Comparison of ENCODE assay signal across 11 cellular contexts in genomic region chr10:29585488-29585976, GRCh38. TPM values are rescaled to one million over a fixed set of nuclear protein-coding genes. Genes with fewer than 3 reads are reported as not detected.
DNase-seq lines count a peak whose midpoint lies in the region; TF ChIP-seq lines count a peak whose summit lies in the region.
"Had no signal": no experiment of that assay in that cellular context is flagged by ENCODE, and none has a peak within 500 bp of the region (broad histone marks: within the 10 kb centered on the region; RNA-seq: fewer than 3 reads in every experiment).

No MANE protein-coding gene starts in this region.

- H3K36me3 ChIP-seq in rectal smooth muscle tissue (ENCODE audit: control insufficient read depth, insufficient read depth, low read length), result no peaks in the 10 kb centered on the region

- DNase-seq in H9 (peak; percentile 78), NCI-H748 (lab: John Stamatoyannopoulos, UW; ENCODE audit: unreplicated experiment) (peak; percentile 71), fibroblast of gingiva (ENCODE audit: low read depth) (peak; percentile 53), NCI-H1048 (lab: John Stamatoyannopoulos, UW) (no peak), SIG-M5 (lab: John Stamatoyannopoulos, UW) (no peak), endothelial cell (ENCODE audit: low spot score) (no peak)
- no peak for DNase-seq in activated CD4-positive, alpha-beta T cell treated with anti-CD3 and anti-CD28 coated beads for 1 hour
- DNase-seq: activated CD4-positive, alpha-beta T cell treated with anti-CD3 and anti-CD28 coated beads for 36 hours; effector memory CD4-positive, alpha-beta T cell; stimulated activated CD4-positive, alpha-beta T cell treated with anti-CD3 and anti-CD28 coated beads, Interleukin-4, amount 100 ng/mL, for 1 hour had no signal

- H3T11ph ChIP-seq in H9 (ENCODE audit: low read length), result no peak overlapping the region

- no peak overlapping the region for H2BK120ac ChIP-seq in H9 (ENCODE audit: low read depth, low read length, poor library complexity, severe bottlenecking)

- H3K14ac ChIP-seq in H9 (ENCODE audit: insufficient read depth, low read length), result no peak overlapping the region

- no peak overlapping the region for H2BK15ac ChIP-seq in H9 (ENCODE audit: low read depth, low read length)

- no peak overlapping the region for H4K8ac ChIP-seq in H9 (replicated peaks; ENCODE audit: insufficient read length, low read depth, low read length)

- H3K27ac ChIP-seq in H9 (ENCODE audit: insufficient read length, low read depth, low read length) (no peak overlapping the region), rectal smooth muscle tissue (ENCODE audit: low read depth, low read length) (peak overlapping the region; percentile 73)

- H3K18ac ChIP-seq in H9 (ENCODE audit: insufficient read length, low read depth, low read length), result no peak overlapping the region

- no peak overlapping the region for H2BK20ac ChIP-seq in H9 (ENCODE audit: low read depth, low read length, poor library complexity, severe bottlenecking)

- no peak overlapping the region for H2BK12ac ChIP-seq in H9 (ENCODE audit: insufficient read length, low read depth, low read length)

- H3K9me3 ChIP-seq in H9 (ENCODE audit: control insufficient read depth, low read depth, low read length), result no peaks in the 10 kb centered on the region

- TF ChIP-seq CTCF in H9 (conservative IDR thresholded peaks at IDR 0.05) (peak; percentile 46; the same call in 2 of the 3 replicates), endothelial cell (IDR thresholded peaks at IDR 0.05; ENCODE audit: unreplicated experiment) (no peak)

- H3K4me3 Mint-ChIP-seq in H9 (peak overlapping the region in 1 of 2 experiments; percentile 33; a peak in 1 of 5 replicates), endothelial cell (ENCODE audit: unreplicated experiment) (no peak overlapping the region)
- H3K4me3 Mint-ChIP-seq: activated CD4-positive, alpha-beta T cell treated with anti-CD3 and anti-CD28 coated beads for 36 hours had no signal

- H3K79me1 ChIP-seq in H9 (ENCODE audit: insufficient read depth, low read depth, low read length, poor library complexity, severe bottlenecking), result no peaks in the 10 kb centered on the region

- no peak overlapping the region for H2BK5ac ChIP-seq in H9 (ENCODE audit: insufficient read length, low read length)

- no peak overlapping the region for H3K23ac ChIP-seq in H9 (ENCODE audit: insufficient read length, low read depth, low read length)

- no peak overlapping the region for H4K5ac ChIP-seq in H9 (ENCODE audit: insufficient read length, low read depth, low read length)

- H3K9ac ChIP-seq in H9 (ENCODE audit: extremely low read depth, insufficient read length, low read length), result no peak overlapping the region
- H3K9ac ChIP-seq in rectal smooth muscle tissue (ENCODE audit: low read length), result no peak overlapping the region

- H3K27me3 ChIP-seq in H9 (ENCODE audit: insufficient read depth, low read length), result no peaks in the 10 kb centered on the region
- no peaks in the 10 kb centered on the region for H3K27me3 ChIP-seq in rectal smooth muscle tissue (ENCODE audit: control insufficient read depth, insufficient read depth, low read length)

- H3K56ac ChIP-seq in H9 (ENCODE audit: insufficient read length, low read depth, low read length), result no peak overlapping the region

- H3K9me3 Mint-ChIP-seq in H9 (peaks cover 0 to 6% of the 10 kb centered on the region in 2 experiments; a peak in 3 of 5 replicates), endothelial cell (ENCODE audit: unreplicated experiment) (no peaks in the 10 kb centered on the region)

- H4K91ac ChIP-seq in H9 (ENCODE audit: insufficient read length, low read depth, low read length), result no peak overlapping the region

- no peaks in the 10 kb centered on the region for H4K20me1 ChIP-seq in H9 (ENCODE audit: control insufficient read depth, insufficient read depth, insufficient read length)

- H3K79me2 ChIP-seq in H9 (ENCODE audit: insufficient read depth, low read length), result no peaks in the 10 kb centered on the region

- peak overlapping the region; percentile 17 for H3K4me2 ChIP-seq in H9 (ENCODE audit: insufficient read depth, insufficient read length, low read length)

- no peaks in the 10 kb centered on the region; the same call in 1 of the 2 replicates for H3K27me3 Mint-ChIP-seq in H9 (ENCODE audit: low read depth)
- H3K27me3 Mint-ChIP-seq in endothelial cell (ENCODE audit: unreplicated experiment), result peaks cover 8% of the 10 kb centered on the region
- H3K27me3 Mint-ChIP-seq: activated CD4-positive, alpha-beta T cell treated with anti-CD3 and anti-CD28 coated beads for 36 hours had no signal

- H3K4me1 ChIP-seq in H9 (ENCODE audit: insufficient read depth, low read length) (peaks cover 7% of the 10 kb centered on the region; the same call in 1 of the 2 replicates), rectal smooth muscle tissue (ENCODE audit: control insufficient read depth, insufficient read depth, low read length) (peaks cover 23% of the 10 kb centered on the region)

- no CpG with 5 or more reads among the region's 18 CpGs for WGBS in H9 (ENCODE audit: extremely low coverage, insufficient read length, low lambda C conversion rate)

- no peak overlapping the region for H3K4ac ChIP-seq in H9 (ENCODE audit: low read depth, low read length)

- peaks cover 52% of the 10 kb centered on the region in 2 experiments for H3K4me1 Mint-ChIP-seq in H9
- H3K4me1 Mint-ChIP-seq in endothelial cell (ENCODE audit: unreplicated experiment), result peaks cover 25% of the 10 kb centered on the region

- H3K27ac Mint-ChIP-seq in H9, result no peak overlapping the region
- no peak overlapping the region for H3K27ac Mint-ChIP-seq in endothelial cell (ENCODE audit: unreplicated experiment)
- H3K27ac Mint-ChIP-seq: activated CD4-positive, alpha-beta T cell treated with anti-CD3 and anti-CD28 coated beads for 36 hours had no signal

- H3K36me3 Mint-ChIP-seq in H9 (ENCODE audit: insufficient read depth in 1 of 3, low read depth in 3 of 3) (peaks cover 0 to 9% (median 3%) of the 10 kb centered on the region in 3 experiments; a peak in 4 of 7 replicates), endothelial cell (ENCODE audit: low read depth, unreplicated experiment) (peaks cover 21% of the 10 kb centered on the region)

- H3K23me2 ChIP-seq in H9 (ENCODE audit: insufficient read length, low read depth, low read length, poor library complexity, severe bottlenecking), result no peaks in the 10 kb centered on the region

- H2AFZ ChIP-seq in H9 (ENCODE audit: low read length), result no peak overlapping the region

- no peak overlapping the region for H3K4me3 ChIP-seq in rectal smooth muscle tissue (ENCODE audit: low read length)

- no peak overlapping the region for H2AK5ac ChIP-seq in H9 (ENCODE audit: insufficient read length, low read length)

RNA-seq across cellular contexts. Expression of gene SVIL, which starts 49.2 kb away (rescaled TPM):
- total RNA-seq in H9 (2021) (13.1 and 15.3 TPM in 2 replicates), endothelial cell (ENCODE audit: unreplicated experiment) (125 TPM)

Comparison
In these comparisons a context has a peak if more than half of its experiments do, and no peak if none do; other contexts are left out.
1. DNase-seq: peak in H9 (single experiment), NCI-H748 (single experiment) and fibroblast of gingiva (single experiment); none in NCI-H1048 (single experiment), SIG-M5 (single experiment), endothelial cell (single experiment) and activated CD4-positive, alpha-beta T cell treated with anti-CD3 and anti-CD28 coated beads for 1 hour (single experiment).